Comparison of ENCODE assay signal across 1 cellular context in genomic region chr16:83727018-83727417, GRCh38.
TF ChIP-seq lines count a peak whose summit lies in the region.

No MANE protein-coding gene starts in this region.

TF ChIP-seq in SK-N-SH treated with all-trans-retinoic acid at 6 μM for 48 hours, 23 proteins besides CTCF, POLR2A, EP300 and RAD21 (continued from another document):
- TF ChIP-seq, protein P1, sequence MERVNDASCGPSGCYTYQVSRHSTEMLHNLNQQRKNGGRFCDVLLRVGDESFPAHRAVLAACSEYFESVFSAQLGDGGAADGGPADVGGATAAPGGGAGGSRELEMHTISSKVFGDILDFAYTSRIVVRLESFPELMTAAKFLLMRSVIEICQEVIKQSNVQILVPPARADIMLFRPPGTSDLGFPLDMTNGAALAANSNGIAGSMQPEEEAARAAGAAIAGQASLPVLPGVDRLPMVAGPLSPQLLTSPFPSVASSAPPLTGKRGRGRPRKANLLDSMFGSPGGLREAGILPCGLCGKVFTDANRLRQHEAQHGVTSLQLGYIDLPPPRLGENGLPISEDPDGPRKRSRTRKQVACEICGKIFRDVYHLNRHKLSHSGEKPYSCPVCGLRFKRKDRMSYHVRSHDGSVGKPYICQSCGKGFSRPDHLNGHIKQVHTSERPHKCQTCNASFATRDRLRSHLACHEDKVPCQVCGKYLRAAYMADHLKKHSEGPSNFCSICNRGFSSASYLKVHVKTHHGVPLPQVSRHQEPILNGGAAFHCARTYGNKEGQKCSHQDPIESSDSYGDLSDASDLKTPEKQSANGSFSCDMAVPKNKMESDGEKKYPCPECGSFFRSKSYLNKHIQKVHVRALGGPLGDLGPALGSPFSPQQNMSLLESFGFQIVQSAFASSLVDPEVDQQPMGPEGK (CRISPR knock-in tag; IDR thresholded peaks at IDR 0.05; ENCODE audit: borderline replicate concordance), result no peak
- TF ChIP-seq BACH2 (CRISPR knock-in tag; IDR thresholded peaks at IDR 0.05; ENCODE audit: borderline replicate concordance), result no peak
- no peak for TF ChIP-seq ZFP3 (CRISPR knock-in tag; IDR thresholded peaks at IDR 0.05)
- no peak for TF ChIP-seq RARB (CRISPR knock-in tag; IDR thresholded peaks at IDR 0.05)
- TF ChIP-seq GLIS3 (CRISPR knock-in tag; IDR thresholded peaks at IDR 0.05), result no peak
- no peak for TF ChIP-seq ZNF70 (CRISPR knock-in tag; IDR thresholded peaks at IDR 0.05)
- TF ChIP-seq SNAI2 (CRISPR knock-in tag; IDR thresholded peaks at IDR 0.05), result no peak
- TF ChIP-seq, protein P2, sequence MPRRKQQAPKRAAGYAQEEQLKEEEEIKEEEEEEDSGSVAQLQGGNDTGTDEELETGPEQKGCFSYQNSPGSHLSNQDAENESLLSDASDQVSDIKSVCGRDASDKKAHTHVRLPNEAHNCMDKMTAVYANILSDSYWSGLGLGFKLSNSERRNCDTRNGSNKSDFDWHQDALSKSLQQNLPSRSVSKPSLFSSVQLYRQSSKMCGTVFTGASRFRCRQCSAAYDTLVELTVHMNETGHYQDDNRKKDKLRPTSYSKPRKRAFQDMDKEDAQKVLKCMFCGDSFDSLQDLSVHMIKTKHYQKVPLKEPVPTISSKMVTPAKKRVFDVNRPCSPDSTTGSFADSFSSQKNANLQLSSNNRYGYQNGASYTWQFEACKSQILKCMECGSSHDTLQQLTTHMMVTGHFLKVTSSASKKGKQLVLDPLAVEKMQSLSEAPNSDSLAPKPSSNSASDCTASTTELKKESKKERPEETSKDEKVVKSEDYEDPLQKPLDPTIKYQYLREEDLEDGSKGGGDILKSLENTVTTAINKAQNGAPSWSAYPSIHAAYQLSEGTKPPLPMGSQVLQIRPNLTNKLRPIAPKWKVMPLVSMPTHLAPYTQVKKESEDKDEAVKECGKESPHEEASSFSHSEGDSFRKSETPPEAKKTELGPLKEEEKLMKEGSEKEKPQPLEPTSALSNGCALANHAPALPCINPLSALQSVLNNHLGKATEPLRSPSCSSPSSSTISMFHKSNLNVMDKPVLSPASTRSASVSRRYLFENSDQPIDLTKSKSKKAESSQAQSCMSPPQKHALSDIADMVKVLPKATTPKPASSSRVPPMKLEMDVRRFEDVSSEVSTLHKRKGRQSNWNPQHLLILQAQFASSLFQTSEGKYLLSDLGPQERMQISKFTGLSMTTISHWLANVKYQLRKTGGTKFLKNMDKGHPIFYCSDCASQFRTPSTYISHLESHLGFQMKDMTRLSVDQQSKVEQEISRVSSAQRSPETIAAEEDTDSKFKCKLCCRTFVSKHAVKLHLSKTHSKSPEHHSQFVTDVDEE (CRISPR knock-in tag; IDR thresholded peaks at IDR 0.05), result no peak
